In genomic region chr1:151047591-151047924, GRCh38 we compare ENCODE assay signal across 8 cellular contexts. TPM values are rescaled to one million over a fixed set of nuclear protein-coding genes. Genes with fewer than 3 reads are reported as not detected.
DNase-seq lines count a peak whose midpoint lies in the region; ATAC-seq and TF ChIP-seq lines count a peak whose summit lies in the region.

Gene C1orf56 (plus strand): TSS chr1:151047751. CDS start chr1:151047848, 97 bp downstream.

- TF ChIP-seq POLR2A in prostate gland (IDR thresholded peaks at IDR 0.05): peak; percentile 72

- intact Hi-C loops in prostate gland (cut with DNase I): no loop called here

- H3K4me3 ChIP-seq in MG63 (peak within 1 kb of the TSS; percentile 71), astrocyte of the spinal cord (ENCODE audit: low read depth, low read length) (peak within 1 kb of the TSS; percentile 70), prostate gland (peak within 1 kb of the TSS; percentile 66 to 72)

- no peaks in the 10 kb centered on the region for H3K27me3 ChIP-seq in MG63
- no peaks in the 10 kb centered on the region for H3K27me3 ChIP-seq in prostate gland (replicated peaks; ENCODE audit: insufficient read depth)

- ATAC-seq in GM21381 (IDR thresholded peaks at IDR 0.05; ENCODE audit: unreplicated experiment): peak; percentile 51
- no peak for ATAC-seq in HG03457 (IDR thresholded peaks at IDR 0.05; ENCODE audit: unreplicated experiment)

- H3K9me3 ChIP-seq in MG63 (no peaks in the 10 kb centered on the region), prostate gland (no peaks in the 10 kb centered on the region)

- under 1% methylated on average over 28 of the region's 29 CpGs for WGBS in prostate gland

- peaks cover 21% of the 10 kb centered on the region for H3K36me3 ChIP-seq in MG63
- peaks cover 0 to 4% of the 10 kb centered on the region in 2 donors for H3K36me3 ChIP-seq in prostate gland

- in situ Hi-C loops in astrocyte of the spinal cord (cut with HindIII; ENCODE audit: low sequenced_read_pairs): no loop called here

- TF ChIP-seq CTCF in astrocyte of the spinal cord (IDR thresholded peaks at IDR 0.05; ENCODE audit: low read depth, low read length): no peak
- no peak for TF ChIP-seq CTCF in prostate gland (IDR thresholded peaks at IDR 0.05)

- no peaks in the 10 kb centered on the region for H3K4me1 ChIP-seq in prostate gland (replicated peaks)

- H3K27ac ChIP-seq in prostate gland: peak within 1 kb of the TSS; percentile 94 to 97

- peak; percentile 65 for DNase-seq in COLO829 (ENCODE audit: low spot score)
- DNase-seq in MG63: peak; percentile 77
- DNase-seq in T follicular helper cell (ENCODE audit: low read depth): peak; percentile 30
- peak; percentile 75 for DNase-seq in astrocyte of the spinal cord (ENCODE audit: low read depth, low spot score)
- peak; percentile 87 for DNase-seq in hepatic stellate cell (ENCODE audit: low spot score)
- DNase-seq in prostate gland (ENCODE audit: low spot score): peak; percentile 59

RNA-seq across cellular contexts. Expression of gene C1orf56, which starts in this region (rescaled TPM):
- total RNA-seq in MG63 (2014; rRNA removed; shearing (Covaris generic); ENCODE audit: low replicate concordance): 1.1 TPM in 1 of 2 replicates, not detected in the other
- 10 to 100 TPM; 17.3 to 17.7 TPM for total RNA-seq in prostate gland

Comparison
In these comparisons a context has a peak if more than half of its experiments do, and no peak if none do; other contexts are left out.
1. DNase-seq: peak in every context shown above with its lines; median percentile 87 in hepatic stellate cell; 77 in MG63; 75 in astrocyte of the spinal cord; 65 in COLO829; 59 in prostate gland; 30 in T follicular helper cell.